Comparison of ENCODE assay signal across 12 cellular contexts in genomic region chr2:222730346-222731065, GRCh38. TPM values are rescaled to one million over a fixed set of nuclear protein-coding genes. Genes with fewer than 3 reads are reported as not detected.
DNase-seq lines count a peak whose midpoint lies in the region; ATAC-seq and TF ChIP-seq lines count a peak whose summit lies in the region.
"Had no signal": no experiment of that assay in that cellular context is flagged by ENCODE, and none has a peak within 500 bp of the region (broad histone marks: within the 10 kb centered on the region; RNA-seq: fewer than 3 reads in every experiment).

No MANE protein-coding gene starts in this region.

- POLR2A ChIA-PET in MCF 10A (lab: Yijun Ruan, JAX): no interaction called here
- POLR2A ChIA-PET in PC-9 (lab: Charles Lee; ENCODE audit: unreplicated experiment): no interaction called here

- H3K4me3 Mint-ChIP-seq in MCF 10A (ENCODE audit: unreplicated experiment): no peak overlapping the region
- no peak overlapping the region for H3K4me3 Mint-ChIP-seq in nephron progenitor cell

- DNase-seq in MCF 10A (ENCODE audit: unreplicated experiment) (peak; percentile 30), breast epithelium (ENCODE audit: low spot score in 2 of 2) (no peak), aorta (no peak), nephron progenitor cell (no peak), PC-9 (no peak), NCI-H1930 (lab: John Stamatoyannopoulos, UW) (no peak)

- H3K27me3 Mint-ChIP-seq in MCF 10A (ENCODE audit: insufficient read depth, unreplicated experiment) (no peaks in the 10 kb centered on the region), nephron progenitor cell (ENCODE audit: low read depth, poor library complexity) (peaks cover 3% of the 10 kb centered on the region)

- H3K9me3 Mint-ChIP-seq in MCF 10A (ENCODE audit: unreplicated experiment) (no peaks in the 10 kb centered on the region), nephron progenitor cell (peaks cover 6% of the 10 kb centered on the region)

- H3K36me3 ChIP-seq in breast epithelium (no peaks in the 10 kb centered on the region), aorta (ENCODE audit: control insufficient read depth in 1 of 2, insufficient read depth in 2 of 2, low read length in 1 of 2) (no peaks in the 10 kb centered on the region), PC-9 (ENCODE audit: low read depth) (no peaks in the 10 kb centered on the region)

- TF ChIP-seq POLR2A in breast epithelium (IDR thresholded peaks at IDR 0.05): no peak

- H3K4me1 Mint-ChIP-seq in MCF 10A (ENCODE audit: insufficient read depth, unreplicated experiment) (peaks cover 11% of the 10 kb centered on the region), nephron progenitor cell (peaks cover 14% of the 10 kb centered on the region)

- ATAC-seq in HG03060 (IDR thresholded peaks at IDR 0.05; ENCODE audit: low read depth, unreplicated experiment): peak; percentile 57
- peak; percentile 74 for ATAC-seq in SK-N-SH treated with all-trans-retinoic acid at 6 μM for 48 hours
- ATAC-seq in aorta (ENCODE audit: low FRiP score): peak; percentile 28

- no TSS peak for BruUV-seq in MCF 10A (replicated peaks; lab: Mats Ljungman, UMichigan)
- BruUV-seq in PC-9 (replicated peaks; lab: Mats Ljungman, UMichigan): no TSS peak

- H3K27me3 ChIP-seq in breast epithelium (no peaks in the 10 kb centered on the region), aorta (ENCODE audit: control insufficient read depth in 1 of 2, insufficient read depth in 2 of 2, low read length in 1 of 2) (no peaks in the 10 kb centered on the region), PC-9 (ENCODE audit: insufficient read depth, low read depth) (no peaks in the 10 kb centered on the region)

- no peak overlapping the region for H3K4me3 ChIP-seq in breast epithelium
- no peak overlapping the region for H3K4me3 ChIP-seq in aorta (ENCODE audit: low read length in 2 of 2)
- no peak overlapping the region for H3K4me3 ChIP-seq in PC-9

- CTCF ChIA-PET in MCF 10A (lab: Yijun Ruan, JAX): interaction anchor here (1.8 kb wide), 1 partner anchor 16 kb away, joined by 3 read pairs; no protein-coding TSS in a partner anchor
- CTCF ChIA-PET in PC-9 (lab: Charles Lee): interaction anchor here (0.6 kb wide), 1 partner anchor 27 kb away, joined by 3 read pairs; no protein-coding TSS in a partner anchor

- H3K9me3 ChIP-seq in breast epithelium (no peaks in the 10 kb centered on the region), aorta (ENCODE audit: control insufficient read depth, low read length) (no peaks in the 10 kb centered on the region), PC-9 (ENCODE audit: insufficient read depth, low read depth) (no peaks in the 10 kb centered on the region)

- intact Hi-C loops in MCF 10A (cut with micrococcal nuclease) (no loop called here), breast epithelium (cut with DNase I; ENCODE audit: low total_unique reads) (no loop called here), aorta (cut with DNase I) (no loop called here), PC-9 (cut with micrococcal nuclease; ENCODE audit: unreplicated experiment) (no loop called here)

- H3K36me3 Mint-ChIP-seq in MCF 10A (ENCODE audit: insufficient read depth, unreplicated experiment) (no peaks in the 10 kb centered on the region), nephron progenitor cell (ENCODE audit: low read depth) (no peaks in the 10 kb centered on the region)

- H3K27ac Mint-ChIP-seq in MCF 10A (ENCODE audit: low read depth, unreplicated experiment): no peak overlapping the region
- H3K27ac Mint-ChIP-seq in nephron progenitor cell: no peak overlapping the region

- H3K27ac ChIP-seq in breast epithelium: peak overlapping the region in 1 of 2 donors; percentile 23
- peak overlapping the region; percentile 61 to 93 for H3K27ac ChIP-seq in aorta (ENCODE audit: low read depth in 1 of 2, low read length in 2 of 2)
- no peak overlapping the region for H3K27ac ChIP-seq in PC-9
- H3K27ac ChIP-seq: VCaP had no signal

- no peaks in the 10 kb centered on the region for H3K79me2 ChIP-seq in PC-9 (ENCODE audit: low read depth)

- 21 to 30% methylated on average over 5 of the region's 5 CpGs for WGBS in aorta, 2 donors

- no peaks in the 10 kb centered on the region for H3K9me2 ChIP-seq in PC-9 (ENCODE audit: insufficient read depth)

- no peaks in the 10 kb centered on the region for H4K20me1 ChIP-seq in PC-9 (ENCODE audit: insufficient read depth)

- no peaks in the 10 kb centered on the region for H3F3A ChIP-seq in PC-9 (ENCODE audit: insufficient read depth, low read depth)

- no peak overlapping the region for H2AFZ ChIP-seq in PC-9

- no peak overlapping the region for H3K4me2 ChIP-seq in PC-9

- no peak for TF ChIP-seq CTCF in MCF 10A (IDR thresholded peaks at IDR 0.05; ENCODE audit: unreplicated experiment)
- no peak for TF ChIP-seq CTCF in breast epithelium (IDR thresholded peaks at IDR 0.05)
- TF ChIP-seq CTCF in nephron progenitor cell (IDR thresholded peaks at IDR 0.05): no peak
- no peak for TF ChIP-seq CTCF in PC-9 (conservative IDR thresholded peaks at IDR 0.05)

- peaks cover 0 to 6% of the 10 kb centered on the region in 2 donors for H3K4me1 ChIP-seq in breast epithelium
- peaks cover 11 to 15% of the 10 kb centered on the region in 2 donors for H3K4me1 ChIP-seq in aorta (ENCODE audit: control insufficient read depth in 1 of 2, insufficient read depth in 2 of 2, low read length in 2 of 2)
- 0 out of 2 replicates have a peak, but pooled peaks cover 5% of the 10 kb centered on the region for H3K4me1 ChIP-seq in PC-9 (replicated peaks; ENCODE audit: insufficient read depth)

TF ChIP-seq in SK-N-SH treated with all-trans-retinoic acid at 6 μM for 48 hours, 23 proteins besides CTCF, POLR2A, EP300 and RAD21:
- TF ChIP-seq GLIS3 (CRISPR knock-in tag; IDR thresholded peaks at IDR 0.05) (no peak), ZNF8 (CRISPR knock-in tag; IDR thresholded peaks at IDR 0.05) (no peak), RARB (CRISPR knock-in tag; IDR thresholded peaks at IDR 0.05) (no peak), ARNTL (CRISPR knock-in tag; IDR thresholded peaks at IDR 0.05; ENCODE audit: borderline replicate concordance, low read depth) (no peak), TOX (CRISPR knock-in tag; IDR thresholded peaks at IDR 0.05; ENCODE audit: borderline replicate concordance) (no peak), ESRRG (CRISPR knock-in tag; IDR thresholded peaks at IDR 0.05) (no peak), ZFP3 (CRISPR knock-in tag; IDR thresholded peaks at IDR 0.05) (no peak)
- TF ChIP-seq, protein P1, sequence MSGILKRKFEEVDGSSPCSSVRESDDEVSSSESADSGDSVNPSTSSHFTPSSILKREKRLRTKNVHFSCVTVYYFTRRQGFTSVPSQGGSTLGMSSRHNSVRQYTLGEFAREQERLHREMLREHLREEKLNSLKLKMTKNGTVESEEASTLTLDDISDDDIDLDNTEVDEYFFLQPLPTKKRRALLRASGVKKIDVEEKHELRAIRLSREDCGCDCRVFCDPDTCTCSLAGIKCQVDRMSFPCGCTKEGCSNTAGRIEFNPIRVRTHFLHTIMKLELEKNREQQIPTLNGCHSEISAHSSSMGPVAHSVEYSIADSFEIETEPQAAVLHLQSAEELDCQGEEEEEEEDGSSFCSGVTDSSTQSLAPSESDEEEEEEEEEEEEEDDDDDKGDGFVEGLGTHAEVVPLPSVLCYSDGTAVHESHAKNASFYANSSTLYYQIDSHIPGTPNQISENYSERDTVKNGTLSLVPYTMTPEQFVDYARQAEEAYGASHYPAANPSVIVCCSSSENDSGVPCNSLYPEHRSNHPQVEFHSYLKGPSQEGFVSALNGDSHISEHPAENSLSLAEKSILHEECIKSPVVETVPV (CRISPR knock-in tag; IDR thresholded peaks at IDR 0.05): no peak

RNA-seq across cellular contexts. Expression of gene MOGAT1, which starts 59.0 kb away (rescaled TPM):
- total RNA-seq in MCF 10A (2022) (not detected in 2 replicates), breast epithelium (under 1 TPM in 1 of 3 donors, not detected in 2; 0.98 TPM), aorta (not detected), PC-9 (2021) (0.35 and 0.65 TPM in 2 replicates)
- not detected for polyA plus RNA-seq in aorta
- total RNA-seq: HT1080 had no signal
- polyA plus RNA-seq: AG04450, thymus had no signal
